In the genomic region with DNA sequence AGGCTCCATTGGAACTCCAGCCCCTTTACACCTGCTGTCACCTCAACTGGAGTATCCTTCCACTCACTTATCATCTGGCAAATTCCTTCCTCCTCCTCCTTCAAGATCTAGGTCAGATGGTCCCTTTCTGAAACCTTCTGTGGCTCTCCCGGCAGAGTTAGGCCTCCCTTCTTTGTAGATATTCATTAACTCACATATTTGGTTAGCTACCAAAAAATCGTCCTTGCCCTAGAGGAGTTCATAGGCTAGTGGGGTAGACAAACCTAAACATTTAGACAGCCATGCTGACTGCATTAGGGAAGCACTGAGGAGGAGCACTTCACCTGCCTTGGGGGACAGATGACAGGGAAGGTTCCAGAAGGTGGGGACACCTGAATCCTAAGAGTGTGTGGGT, we compare ENCODE assay signal across 14 cellular contexts. TPM values are rescaled to one million over a fixed set of nuclear protein-coding genes. Genes with fewer than 3 reads are reported as not detected.
A peak's percentile ranks its signal among the peaks of the same experiment; 100 is the strongest.
DNase-seq lines count a peak whose midpoint lies in the region; ATAC-seq, FAIRE-seq and TF ChIP-seq lines count a peak whose summit lies in the region.
"Had no signal": no experiment of that assay in that cellular context is flagged by ENCODE, and none has a peak within 500 bp of the region (broad histone marks: within the 10 kb centered on the region; RNA-seq: fewer than 3 reads in every experiment).

No MANE protein-coding gene starts in this region.

- H3K4me3 Mint-ChIP-seq in progenitor cell of endocrine pancreas (ENCODE audit: low read depth): no peak overlapping the region
- H3K4me3 Mint-ChIP-seq: activated CD4-positive, alpha-beta memory T cell treated with anti-CD3 and anti-CD28 coated beads, Interleukin-2, amount 10 ng/mL, durations not matched to agents 7 days and 5 days; natural killer cell treated with Interleukin-12 subunit alpha and Interleukin-12 subunit beta and Interleukin-15 and Interleukin-18, amount 100 ng/mL, for 72 hours; T-cell had no signal

- no peaks in the 10 kb centered on the region for H3K36me3 ChIP-seq in smooth muscle cell (ENCODE audit: low read depth)

- peaks cover 22% of the 10 kb centered on the region for H3K4me1 Mint-ChIP-seq in progenitor cell of endocrine pancreas (ENCODE audit: low read depth)
- H3K4me1 Mint-ChIP-seq: T-cell had no signal

- no peaks in the 10 kb centered on the region for H3K27me3 Mint-ChIP-seq in progenitor cell of endocrine pancreas
- H3K27me3 Mint-ChIP-seq: activated CD4-positive, alpha-beta memory T cell treated with anti-CD3 and anti-CD28 coated beads, Interleukin-2, amount 10 ng/mL, durations not matched to agents 7 days and 5 days; natural killer cell treated with Interleukin-12 subunit alpha and Interleukin-12 subunit beta and Interleukin-15 and Interleukin-18, amount 100 ng/mL, for 72 hours; T-cell had no signal

- no peaks in the 10 kb centered on the region for H3K9me3 Mint-ChIP-seq in progenitor cell of endocrine pancreas (ENCODE audit: low read depth)
- H3K9me3 Mint-ChIP-seq: natural killer cell treated with Interleukin-12 subunit alpha and Interleukin-12 subunit beta and Interleukin-15 and Interleukin-18, amount 100 ng/mL, for 72 hours; T-cell had no signal

- H3K27ac ChIP-seq in smooth muscle cell (ENCODE audit: low read depth): no peak overlapping the region

- no peak overlapping the region for H2AFZ ChIP-seq in smooth muscle cell (ENCODE audit: low read depth)

- no peak overlapping the region for H3K4me2 ChIP-seq in smooth muscle cell

- H3K9me3 ChIP-seq in smooth muscle cell (replicated peaks; ENCODE audit: low read depth): no peaks in the 10 kb centered on the region

- H3F3A ChIP-seq in smooth muscle cell (ENCODE audit: low read depth): no peaks in the 10 kb centered on the region

- 89% methylated on average over 2 of the region's 2 CpGs for WGBS in smooth muscle cell (ENCODE audit: low lambda C conversion rate)

- H3K27ac Mint-ChIP-seq in progenitor cell of endocrine pancreas: peak overlapping the region; percentile 61
- H3K27ac Mint-ChIP-seq: activated CD4-positive, alpha-beta memory T cell treated with anti-CD3 and anti-CD28 coated beads, Interleukin-2, amount 10 ng/mL, durations not matched to agents 7 days and 5 days; T-cell had no signal

- no peak for FAIRE-seq in frontal cortex (lab: Jason Lieb, UNC)

- H3K4me3 ChIP-seq in smooth muscle cell: no peak overlapping the region

- peaks cover 3% of the 10 kb centered on the region for H3K36me3 Mint-ChIP-seq in progenitor cell of endocrine pancreas (ENCODE audit: insufficient read depth)
- H3K36me3 Mint-ChIP-seq: natural killer cell treated with Interleukin-12 subunit alpha and Interleukin-12 subunit beta and Interleukin-15 and Interleukin-18, amount 100 ng/mL, for 72 hours; T-cell had no signal

- DNase-seq in progenitor cell of endocrine pancreas (ENCODE audit: low spot score, unreplicated experiment): no peak
- DNase-seq in frontal cortex (ENCODE audit: low spot score in 2 of 2): no peak
- DNase-seq in smooth muscle cell (lab: John Stamatoyannopoulos, UW; ENCODE audit: unreplicated experiment): no peak
- DNase-seq in globus pallidus (ENCODE audit: low spot score): no peak
- DNase-seq: activated CD4-positive, alpha-beta memory T cell treated with anti-CD3 and anti-CD28 coated beads, Interleukin-2, amount 10 ng/mL, durations not matched to agents 7 days and 5 days; activated naive CD4-positive, alpha-beta T cell treated with anti-CD3 and anti-CD28 coated beads, Interleukin-2, amount 50 U/mL, for 16 hours; islet precursor cell; NCI-H1417 treated with DMSO at 0.1 percent for 48 hours; T-cell had no signal

- TF ChIP-seq CTCF in progenitor cell of endocrine pancreas (IDR thresholded peaks at IDR 0.05; ENCODE audit: unreplicated experiment): no peak
- TF ChIP-seq CTCF in smooth muscle cell (IDR thresholded peaks at IDR 0.05; ENCODE audit: borderline replicate concordance, insufficient read depth, poor library complexity, severe bottlenecking): no peak

- peaks cover 86% of the 10 kb centered on the region for H4K20me1 ChIP-seq in smooth muscle cell (ENCODE audit: low read depth)

- no peaks in the 10 kb centered on the region for H3K4me1 ChIP-seq in smooth muscle cell (ENCODE audit: low read depth)

- peak; percentile 11 for ATAC-seq in GM18867 (IDR thresholded peaks at IDR 0.05; ENCODE audit: unreplicated experiment)
- peak; percentile 39 for ATAC-seq in GM21737 (IDR thresholded peaks at IDR 0.05; ENCODE audit: unreplicated experiment)
- peak; percentile 36 for ATAC-seq in HG03432 (IDR thresholded peaks at IDR 0.05; ENCODE audit: unreplicated experiment)
- ATAC-seq in GM21528 (IDR thresholded peaks at IDR 0.05; ENCODE audit: low FRiP score, unreplicated experiment): no peak
- ATAC-seq: natural killer cell treated with Interleukin-12 subunit alpha and Interleukin-12 subunit beta and Interleukin-15 and Interleukin-18, amount 100 ng/mL, for 72 hours; T-cell had no signal

- no peaks in the 10 kb centered on the region for H3K27me3 ChIP-seq in smooth muscle cell (ENCODE audit: low read depth)

- H3K79me2 ChIP-seq in smooth muscle cell (ENCODE audit: low read depth): peaks cover 17% of the 10 kb centered on the region

- H3K9ac ChIP-seq in smooth muscle cell (ENCODE audit: low read depth): no peak overlapping the region

RNA-seq across cellular contexts. Expression of gene ELOA, which starts 14.3 kb away (rescaled TPM):
- total RNA-seq in progenitor cell of endocrine pancreas (37.5 and 40.8 TPM in 2 replicates), frontal cortex (24.5 TPM), smooth muscle cell (33.4 and 36.2 TPM in 2 replicates)
- polyA plus RNA-seq in smooth muscle cell: 28.1 and 30.5 TPM in 2 replicates

RNA-seq across cellular contexts. Expression of gene RPL11, which starts 37.4 kb away (rescaled TPM):
- total RNA-seq in progenitor cell of endocrine pancreas (1,136 and 1,157 TPM in 2 replicates), frontal cortex (1,023 TPM), smooth muscle cell (685 and 899 TPM in 2 replicates)
- polyA plus RNA-seq in smooth muscle cell: 528 and 622 TPM in 2 replicates

RNA-seq across cellular contexts. Expression of gene PITHD1, which starts 49.2 kb away (rescaled TPM):
- total RNA-seq in progenitor cell of endocrine pancreas (52.8 and 53.8 TPM in 2 replicates), frontal cortex (83.6 TPM), smooth muscle cell (49.6 and 49.8 TPM in 2 replicates)
- 32.0 and 36.1 TPM in 2 replicates for polyA plus RNA-seq in smooth muscle cell
